ENCODE assay signal across 1 cellular context in genomic region chr3:131172502-131172901, GRCh38.
A peak's percentile ranks its signal among the peaks of the same experiment; 100 is the strongest.
TF ChIP-seq lines count a peak whose summit lies in the region.

No MANE protein-coding gene starts in this region.

TF ChIP-seq in K562, 482 proteins besides CTCF, POLR2A, EP300 and RAD21 (continued from another document):
- TF ChIP-seq, protein P1, sequence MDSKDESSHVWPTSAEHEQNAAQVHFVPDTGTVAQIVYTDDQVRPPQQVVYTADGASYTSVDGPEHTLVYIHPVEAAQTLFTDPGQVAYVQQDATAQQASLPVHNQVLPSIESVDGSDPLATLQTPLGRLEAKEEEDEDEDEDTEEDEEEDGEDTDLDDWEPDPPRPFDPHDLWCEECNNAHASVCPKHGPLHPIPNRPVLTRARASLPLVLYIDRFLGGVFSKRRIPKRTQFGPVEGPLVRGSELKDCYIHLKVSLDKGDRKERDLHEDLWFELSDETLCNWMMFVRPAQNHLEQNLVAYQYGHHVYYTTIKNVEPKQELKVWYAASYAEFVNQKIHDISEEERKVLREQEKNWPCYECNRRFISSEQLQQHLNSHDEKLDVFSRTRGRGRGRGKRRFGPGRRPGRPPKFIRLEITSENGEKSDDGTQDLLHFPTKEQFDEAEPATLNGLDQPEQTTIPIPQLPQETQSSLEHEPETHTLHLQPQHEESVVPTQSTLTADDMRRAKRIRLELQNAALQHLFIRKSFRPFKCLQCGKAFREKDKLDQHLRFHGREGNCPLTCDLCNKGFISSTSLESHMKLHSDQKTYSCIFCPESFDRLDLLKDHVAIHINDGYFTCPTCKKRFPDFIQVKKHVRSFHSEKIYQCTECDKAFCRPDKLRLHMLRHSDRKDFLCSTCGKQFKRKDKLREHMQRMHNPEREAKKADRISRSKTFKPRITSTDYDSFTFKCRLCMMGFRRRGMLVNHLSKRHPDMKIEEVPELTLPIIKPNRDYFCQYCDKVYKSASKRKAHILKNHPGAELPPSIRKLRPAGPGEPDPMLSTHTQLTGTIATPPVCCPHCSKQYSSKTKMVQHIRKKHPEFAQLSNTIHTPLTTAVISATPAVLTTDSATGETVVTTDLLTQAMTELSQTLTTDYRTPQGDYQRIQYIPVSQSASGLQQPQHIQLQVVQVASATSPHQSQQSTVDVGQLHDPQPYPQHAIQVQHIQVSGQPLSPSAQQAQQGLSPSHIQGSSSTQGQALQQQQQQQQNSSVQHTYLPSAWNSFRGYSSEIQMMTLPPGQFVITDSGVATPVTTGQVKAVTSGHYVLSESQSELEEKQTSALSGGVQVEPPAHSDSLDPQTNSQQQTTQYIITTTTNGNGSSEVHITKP (IDR thresholded peaks at IDR 0.05; ENCODE audit: partially characterized antibody): no peak
- peak; percentile 51; the same call in 1 of the 2 replicates for TF ChIP-seq SMAD4 (CRISPR knock-in tag; conservative IDR thresholded peaks at IDR 0.05)
- 0 out of 2 replicates have a peak, but pooled peaks have one; percentile 38 for TF ChIP-seq DMBX1 (CRISPR knock-in tag; IDR thresholded peaks at IDR 0.05; ENCODE audit: borderline replicate concordance)
TF ChIP-seq in K562: peak in this region for 18.
